Comparison of ENCODE assay signal across 8 cellular contexts in genomic region chr10:99234739-99235468, GRCh38. TPM values are rescaled to one million over a fixed set of nuclear protein-coding genes. Genes with fewer than 3 reads are reported as not detected.
A peak's percentile ranks its signal among the peaks of the same experiment; 100 is the strongest.
DNase-seq lines count a peak whose midpoint lies in the region; ATAC-seq and TF ChIP-seq lines count a peak whose summit lies in the region.

No MANE protein-coding gene starts in this region.

- intact Hi-C loops in left cardiac atrium (cut with DNase I), result no loop called here
- intact Hi-C loops in colonic mucosa (cut with DNase I), result no loop called here

- no peaks in the 10 kb centered on the region for H3K36me3 ChIP-seq in right atrium auricular region
- H3K36me3 ChIP-seq in colonic mucosa, result no peaks in the 10 kb centered on the region
- no peaks in the 10 kb centered on the region for H3K36me3 ChIP-seq in muscle layer of duodenum (ENCODE audit: control insufficient read depth in 1 of 2, insufficient read depth in 2 of 2, low read length in 2 of 2)

- H3K27me3 ChIP-seq in right atrium auricular region (peaks cover 16 to 26% of the 10 kb centered on the region in 2 donors), colonic mucosa (peaks cover 57% of the 10 kb centered on the region), muscle layer of duodenum (ENCODE audit: low read depth, low read length) (peaks cover 44% of the 10 kb centered on the region)

- H3K9me3 ChIP-seq in right atrium auricular region (no peaks in the 10 kb centered on the region), colonic mucosa (no peaks in the 10 kb centered on the region), muscle layer of duodenum (ENCODE audit: control insufficient read depth in 1 of 2, low read length in 2 of 2) (no peaks in the 10 kb centered on the region)

- ATAC-seq in left cardiac atrium (no peak), HG02870 (IDR thresholded peaks at IDR 0.05; ENCODE audit: unreplicated experiment) (no peak)

- H3K27ac ChIP-seq in right atrium auricular region (no peak overlapping the region), colonic mucosa (peak overlapping the region; percentile 9), muscle layer of duodenum (ENCODE audit: low read length) (peak overlapping the region; percentile 61)

- TF ChIP-seq CTCF in right atrium auricular region (IDR thresholded peaks at IDR 0.05) (no peak), colonic mucosa (IDR thresholded peaks at IDR 0.05) (no peak)

- no peak overlapping the region for H3K9ac ChIP-seq in colonic mucosa (ENCODE audit: low read depth in 2 of 2, low read length in 2 of 2)

- H3K4me1 ChIP-seq in right atrium auricular region, result peaks cover 0 to 42% of the 10 kb centered on the region in 2 donors
- H3K4me1 ChIP-seq in colonic mucosa, result no peaks in the 10 kb centered on the region
- peaks cover 0 to 47% of the 10 kb centered on the region in 2 donors for H3K4me1 ChIP-seq in muscle layer of duodenum (ENCODE audit: control insufficient read depth in 1 of 2, insufficient read depth in 2 of 2, low read length in 2 of 2)

- H3K4me3 ChIP-seq in right atrium auricular region (peak overlapping the region; percentile 28 to 49), colonic mucosa (peak overlapping the region; percentile 27), muscle layer of duodenum (ENCODE audit: low read depth in 1 of 2, low read length in 2 of 2) (peak overlapping the region; percentile 62 to 82)

- DNase-seq in right atrium auricular region (ENCODE audit: low spot score), result no peak
- no peak for DNase-seq in left cardiac atrium
- DNase-seq in colonic mucosa, result no peak
- no peak for DNase-seq in SKM-1 (lab: John Stamatoyannopoulos, UW; ENCODE audit: unreplicated experiment)
- no peak for DNase-seq in germinal center (ENCODE audit: low spot score)
- no peak for DNase-seq in kidney glomerular epithelial cell (lab: John Stamatoyannopoulos, UW)

RNA-seq across cellular contexts. Expression of gene HPSE2, which starts 0.7 kb away (rescaled TPM):
- not detected for total RNA-seq in right atrium auricular region
- under 1 TPM; 0.18 to 0.74 TPM for total RNA-seq in left cardiac atrium
- total RNA-seq in colonic mucosa, result 1 to 10 TPM; 1.0 to 1.8 TPM

Comparison
In these comparisons a context has a peak if more than half of its experiments do, and no peak if none do; other contexts are left out.
1. H3K27ac ChIP-seq: peak in colonic mucosa (single experiment) and muscle layer of duodenum (single experiment); none in right atrium auricular region (0 of 2).
2. Peak in every context shown above with its lines, with median percentiles within 50 percentile points of each other: H3K4me3 ChIP-seq.